8 cellular contexts compared by ENCODE assay signal in genomic region chr5:69042915-69043795, GRCh38.
A peak's percentile ranks its signal among the peaks of the same experiment; 100 is the strongest.
DNase-seq lines count a peak whose midpoint lies in the region; ATAC-seq and TF ChIP-seq lines count a peak whose summit lies in the region.

No MANE protein-coding gene starts in this region.

- peak overlapping the region; percentile 68 for H3K4me3 ChIP-seq in choroid plexus epithelial cell (ENCODE audit: low read depth, low read length)

- ATAC-seq in GM19023 (IDR thresholded peaks at IDR 0.05; ENCODE audit: unreplicated experiment) (peak; percentile 99), HG03342 (IDR thresholded peaks at IDR 0.05; ENCODE audit: unreplicated experiment) (peak; percentile 89)

- H3K27ac ChIP-seq in layer of hippocampus (ENCODE audit: low read depth, low read length): peak overlapping the region; percentile 81

- no peaks in the 10 kb centered on the region for H3K27me3 ChIP-seq in layer of hippocampus (ENCODE audit: control insufficient read depth, insufficient read depth, low read length)

- TF ChIP-seq CTCF in AG09319 (IDR thresholded peaks at IDR 0.05; ENCODE audit: low read depth, low read length) (peak; percentile 71), choroid plexus epithelial cell (conservative IDR thresholded peaks at IDR 0.05; ENCODE audit: low read depth, low read length) (peak; percentile 76)

- DNase-seq in AG09319 (ENCODE audit: extremely low read depth, low read depth) (peak; percentile 84), NCI-H446 treated with DMSO at 0.1 percent for 48 hours (lab: John Stamatoyannopoulos, UW) (peak; percentile 73), choroid plexus epithelial cell (ENCODE audit: low read depth) (peak; percentile 98)
- DNase-seq in activated CD4-positive, CD25-positive, alpha-beta regulatory T cell treated with anti-CD3 and anti-CD28 coated beads, Interleukin-2, amount 50 U/mL, for 72 hours: peak; percentile 71
- peak; percentile 72 for DNase-seq in stimulated activated CD4-positive, alpha-beta T cell treated with anti-CD3 and anti-CD28 coated beads, Interleukin-1b, Interleukin-23, amount 100 ng/mL, for 48 hours

Comparison
In these comparisons a context has a peak if more than half of its experiments do, and no peak if none do; other contexts are left out.
1. Peak in every context shown above with its lines: DNase-seq, ATAC-seq, H3K4me3 ChIP-seq and H3K27ac ChIP-seq.